Comparison of ENCODE assay signal across 26 cellular contexts in the genomic region with DNA sequence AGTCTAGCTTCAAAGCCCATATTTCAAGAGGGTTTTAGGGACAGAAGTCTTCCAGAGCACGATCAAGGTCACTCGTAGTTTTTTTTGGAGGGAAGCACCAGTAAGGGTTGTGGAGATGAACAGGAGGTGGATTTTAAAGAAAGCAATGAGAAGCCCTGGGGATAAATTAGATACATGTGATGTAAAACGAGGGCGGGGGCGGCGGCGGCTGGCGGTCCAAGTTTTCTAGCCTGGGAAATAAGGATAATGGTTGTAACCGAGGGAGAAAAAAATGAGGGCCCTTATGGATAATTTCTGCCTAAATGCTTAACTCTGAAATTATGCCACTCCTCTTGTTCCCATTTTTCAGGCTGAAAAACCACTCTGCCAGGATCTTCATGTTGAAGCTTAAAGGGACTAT.
"Had no signal": no experiment of that assay in that cellular context is flagged by ENCODE, and none has a peak within 500 bp of the region (broad histone marks: within the 10 kb centered on the region; RNA-seq: fewer than 3 reads in every experiment).

No MANE protein-coding gene starts in this region.

- H3K4me3 ChIP-seq: breast epithelium, dorsolateral prefrontal cortex, gastroesophageal sphincter, heart right ventricle, left lung, sigmoid colon, SJCRH30, smooth muscle cell, upper lobe of right lung had no signal

- DNase-seq: activated CD4-positive, alpha-beta memory T cell treated with anti-CD3 and anti-CD28 coated beads for 36 hours; activated CD4-positive, alpha-beta T cell treated with anti-CD3 and anti-CD28 coated beads for 4 hours; activated CD8-positive, alpha-beta memory T cell treated with anti-CD3 and anti-CD28 coated beads, Interleukin-2, amount 10 ng/mL, durations not matched to agents 7 days and 5 days; activated effector memory CD4-positive, alpha-beta T cell treated with anti-CD3 and anti-CD28 coated beads, Interleukin-2, amount 50 U/mL, for 16 hours; activated naive CD4-positive, alpha-beta T cell treated with anti-CD3 and anti-CD28 coated beads, Interleukin-2, amount 10 ng/mL, durations not matched to agents 7 days and 5 days; activated T-cell treated with anti-CD3 and anti-CD28 coated beads for 4 hours; dorsolateral prefrontal cortex; endodermal cell; left lung; mammary epithelial cell; occipital lobe; retina; sigmoid colon; SJCRH30; stimulated activated CD4-positive, alpha-beta T cell treated with anti-CD3 and anti-CD28 coated beads, Interleukin-15, amount 100 ng/mL, for 24 hours; T-cell; upper lobe of right lung had no signal

- H3K27me3 Mint-ChIP-seq: activated CD4-positive, alpha-beta memory T cell treated with anti-CD3 and anti-CD28 coated beads for 36 hours; activated CD8-positive, alpha-beta memory T cell treated with anti-CD3 and anti-CD28 coated beads, Interleukin-2, amount 10 ng/mL, durations not matched to agents 7 days and 5 days; activated naive CD4-positive, alpha-beta T cell treated with anti-CD3 and anti-CD28 coated beads, Interleukin-2, amount 10 ng/mL, durations not matched to agents 7 days and 5 days; central memory CD8-positive, alpha-beta T cell; stimulated activated memory B cell treated with anti-CD40 and anti-IgM and Interleukin-4, amounts not matched to agents 10 μg/mL and 1 μg/mL and 100 μg/mL, for 72 hours; T-cell had no signal

- H3K27ac ChIP-seq: breast epithelium, dorsolateral prefrontal cortex, gastroesophageal sphincter, left lung, sigmoid colon, SJCRH30, upper lobe of right lung had no signal

- H3K4me2 ChIP-seq: smooth muscle cell had no signal

- H3K4me1 ChIP-seq: breast epithelium, SJCRH30 had no signal

- H3K27me3 ChIP-seq: breast epithelium, dorsolateral prefrontal cortex, gastroesophageal sphincter, heart right ventricle, left lung, sigmoid colon, SJCRH30, upper lobe of right lung had no signal

- H3K4me3 Mint-ChIP-seq: activated CD4-positive, alpha-beta memory T cell treated with anti-CD3 and anti-CD28 coated beads for 36 hours; activated CD8-positive, alpha-beta memory T cell treated with anti-CD3 and anti-CD28 coated beads, Interleukin-2, amount 10 ng/mL, durations not matched to agents 7 days and 5 days; activated naive CD4-positive, alpha-beta T cell treated with anti-CD3 and anti-CD28 coated beads, Interleukin-2, amount 10 ng/mL, durations not matched to agents 7 days and 5 days; central memory CD8-positive, alpha-beta T cell; endodermal cell; mesothelial cell of epicardium; neural crest cell; stimulated activated memory B cell treated with anti-CD40 and anti-IgM and Interleukin-4, amounts not matched to agents 10 μg/mL and 1 μg/mL and 100 μg/mL, for 72 hours; T-helper 2 cell treated with Interferon-gamma antibody and Interleukin-4, amounts not matched to agents 5 μg/mL and 100 μg/mL, for 36 hours had no signal

- H3K36me3 ChIP-seq: breast epithelium, gastroesophageal sphincter, heart right ventricle, left lung, sigmoid colon, SJCRH30, upper lobe of right lung had no signal

- H3K9me3 Mint-ChIP-seq: central memory CD8-positive, alpha-beta T cell had no signal

- H3K9me3 ChIP-seq: breast epithelium, gastroesophageal sphincter, upper lobe of right lung had no signal

- H3K27ac Mint-ChIP-seq: activated CD4-positive, alpha-beta memory T cell treated with anti-CD3 and anti-CD28 coated beads for 36 hours; activated CD8-positive, alpha-beta memory T cell treated with anti-CD3 and anti-CD28 coated beads, Interleukin-2, amount 10 ng/mL, durations not matched to agents 7 days and 5 days; endodermal cell; mesothelial cell of epicardium; stimulated activated memory B cell treated with anti-CD40 and anti-IgM and Interleukin-4, amounts not matched to agents 10 μg/mL and 1 μg/mL and 100 μg/mL, for 72 hours; T-helper 2 cell treated with Interferon-gamma antibody and Interleukin-4, amounts not matched to agents 5 μg/mL and 100 μg/mL, for 36 hours had no signal

- ATAC-seq: activated CD8-positive, alpha-beta memory T cell treated with anti-CD3 and anti-CD28 coated beads, Interleukin-2, amount 10 ng/mL, durations not matched to agents 7 days and 5 days; gastroesophageal sphincter; left lung; stimulated activated memory B cell treated with anti-CD40 and anti-IgM and Interleukin-4, amounts not matched to agents 10 μg/mL and 1 μg/mL and 100 μg/mL, for 72 hours; T-cell; upper lobe of right lung had no signal
